Comparison of ENCODE assay signal across 22 cellular contexts in the genomic region with DNA sequence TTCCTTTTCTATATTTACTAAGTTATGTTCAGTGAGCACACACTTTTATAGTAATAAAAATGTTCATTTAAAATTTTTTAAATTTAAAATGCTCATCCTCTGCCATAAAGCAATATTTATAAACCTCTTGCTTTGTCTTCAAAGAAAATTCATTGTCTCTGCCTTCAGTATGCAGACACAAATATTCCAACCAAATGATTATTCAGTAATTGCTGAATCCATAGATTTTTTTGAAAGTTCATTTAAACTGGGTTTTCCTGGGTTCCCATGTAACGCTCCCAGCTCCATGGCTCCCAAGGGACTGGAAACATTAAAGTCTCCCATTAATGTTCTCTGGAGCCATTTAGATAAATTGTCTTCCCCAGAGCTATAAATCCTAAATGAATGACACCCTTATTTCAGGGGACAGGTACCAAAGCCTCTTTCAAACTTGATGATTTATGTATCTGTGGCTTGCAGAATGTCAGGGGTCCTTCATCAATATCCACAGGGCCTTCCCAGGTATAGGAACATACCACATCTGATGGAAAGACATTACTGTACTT.
"Had no signal": no experiment of that assay in that cellular context is flagged by ENCODE, and none has a peak within 500 bp of the region (broad histone marks: within the 10 kb centered on the region; RNA-seq: fewer than 3 reads in every experiment).

No MANE protein-coding gene starts in this region.

- ATAC-seq: effector memory CD8-positive, alpha-beta T cell; gastrocnemius medialis; left lobe of liver; mucosa of descending colon; naive thymus-derived CD4-positive, alpha-beta T cell; stimulated activated naive B cell treated with anti-CD40 and anti-IgM and Interleukin-4, amounts not matched to agents 10 μg/mL and 1 μg/mL and 100 μg/mL, for 72 hours had no signal

- H3K4me1 Mint-ChIP-seq: naive thymus-derived CD4-positive, alpha-beta T cell; stimulated activated naive B cell treated with anti-CD40 and anti-IgM and Interleukin-4, amounts not matched to agents 10 μg/mL and 1 μg/mL and 100 μg/mL, for 72 hours had no signal

- H3K27ac Mint-ChIP-seq: dendritic cell treated with granulocyte-macrophage colony-stimulating factor and Interleukin-4, amounts not matched to agents 40 ng/mL and 50 ng/mL, for 4 days; effector memory CD8-positive, alpha-beta T cell; naive thymus-derived CD4-positive, alpha-beta T cell; nephron progenitor cell; stimulated activated naive B cell treated with anti-CD40 and anti-IgM and Interleukin-4, amounts not matched to agents 10 μg/mL and 1 μg/mL and 100 μg/mL, for 72 hours; stimulated activated naive CD8-positive, alpha-beta T cell treated with anti-CD3 and anti-CD28 coated beads, Interleukin-15, Interleukin-2, amounts not matched to agents 100 ng/mL and 50 ng/mL, for 24 hours had no signal

- H3K27ac ChIP-seq: colonic mucosa, gastrocnemius medialis, ovary, skin epidermis, suprapubic skin, transverse colon, upper lobe of right lung, vagina had no signal

- H3K4me1 ChIP-seq: gastrocnemius medialis, upper lobe of right lung, vagina had no signal

- H3K36me3 Mint-ChIP-seq: mesothelial cell of epicardium had no signal

- H3K9me3 ChIP-seq: colonic mucosa, gastrocnemius medialis, mucosa of descending colon, ovary, suprapubic skin, transverse colon, upper lobe of right lung, vagina had no signal

- FAIRE-seq: kidney had no signal

- H3K27me3 ChIP-seq: colonic mucosa, ovary, transverse colon, upper lobe of right lung, vagina had no signal

- DNase-seq: colonic mucosa; effector memory CD8-positive, alpha-beta T cell; gastrocnemius medialis; kidney; mucosa of descending colon; naive thymus-derived CD4-positive, alpha-beta T cell; occipital lobe; ovary; stimulated activated CD4-positive, alpha-beta T cell treated with anti-CD3 and anti-CD28 coated beads, Interleukin-15, amount 100 ng/mL, for 24 hours; stimulated activated CD4-positive, alpha-beta T cell treated with anti-CD3 and anti-CD28 coated beads, Interleukin-2, amount 100 ng/mL, for 48 hours; stimulated activated naive B cell treated with anti-CD40 and anti-IgM and Interleukin-4, amounts not matched to agents 10 μg/mL and 1 μg/mL and 100 μg/mL, for 72 hours; transverse colon; upper lobe of right lung had no signal

- H3K9me3 Mint-ChIP-seq: dendritic cell treated with granulocyte-macrophage colony-stimulating factor and Interleukin-4, amounts not matched to agents 40 ng/mL and 50 ng/mL, for 4 days; effector memory CD8-positive, alpha-beta T cell; mesothelial cell of epicardium; stimulated activated naive CD8-positive, alpha-beta T cell treated with anti-CD3 and anti-CD28 coated beads, Interleukin-15, Interleukin-2, amounts not matched to agents 100 ng/mL and 50 ng/mL, for 24 hours had no signal

- H3K4me3 Mint-ChIP-seq: dendritic cell treated with granulocyte-macrophage colony-stimulating factor and Interleukin-4, amounts not matched to agents 40 ng/mL and 50 ng/mL, for 4 days; effector memory CD8-positive, alpha-beta T cell; mesothelial cell of epicardium; naive thymus-derived CD4-positive, alpha-beta T cell; stimulated activated naive B cell treated with anti-CD40 and anti-IgM and Interleukin-4, amounts not matched to agents 10 μg/mL and 1 μg/mL and 100 μg/mL, for 72 hours; stimulated activated naive CD8-positive, alpha-beta T cell treated with anti-CD3 and anti-CD28 coated beads, Interleukin-15, Interleukin-2, amounts not matched to agents 100 ng/mL and 50 ng/mL, for 24 hours had no signal

- H3K36me3 ChIP-seq: colonic mucosa, gastrocnemius medialis, ovary, suprapubic skin, transverse colon, upper lobe of right lung, vagina had no signal

- H3K4me3 ChIP-seq: colonic mucosa, gastrocnemius medialis, lung, mucosa of descending colon, ovary, skin epidermis, suprapubic skin, transverse colon, upper lobe of right lung, vagina had no signal
